8 cellular contexts compared by ENCODE assay signal in the genomic region with DNA sequence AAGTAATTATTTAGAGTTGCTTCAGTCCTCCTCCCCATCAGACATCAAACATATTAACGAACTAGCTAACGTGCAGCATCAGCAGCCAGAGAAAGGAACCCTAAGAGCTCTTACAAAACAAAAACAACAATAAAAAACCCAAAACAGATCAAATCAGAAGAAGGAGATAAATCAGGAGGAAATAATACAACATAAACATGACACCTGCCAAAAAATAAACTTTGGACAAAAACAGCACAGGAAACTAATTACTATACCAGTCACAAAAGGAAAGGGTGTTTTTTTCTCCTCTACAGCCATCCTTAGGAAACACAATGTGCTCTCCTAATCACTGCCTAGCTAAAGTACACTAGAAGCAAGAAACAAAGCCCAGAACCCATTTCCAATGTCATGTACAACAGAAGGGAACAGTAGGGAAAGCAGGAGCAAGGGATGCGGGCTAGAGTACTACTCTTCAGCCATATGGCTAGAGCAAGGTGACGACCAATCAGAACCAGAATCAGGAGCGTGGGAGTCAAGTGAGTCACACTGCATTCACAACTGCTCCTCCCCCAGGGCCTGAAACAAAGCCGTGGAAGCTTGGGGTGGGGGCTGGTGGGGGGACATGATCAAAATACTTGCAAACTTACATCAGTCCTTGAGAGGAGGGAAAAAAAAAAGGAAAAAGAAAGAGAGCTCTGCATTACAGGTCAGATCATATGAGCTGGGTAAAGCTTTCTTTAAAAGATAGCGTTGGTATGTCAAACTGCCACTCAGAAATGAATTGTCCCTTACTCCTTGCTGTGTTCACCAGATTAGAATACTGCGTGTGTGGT.
DNase-seq lines count a peak whose midpoint lies in the region; ATAC-seq and TF ChIP-seq lines count a peak whose summit lies in the region.

No MANE protein-coding gene starts in this region.

- H3K9me3 Mint-ChIP-seq in activated CD8-positive, alpha-beta memory T cell treated with anti-CD3 and anti-CD28 coated beads, Interleukin-2, amount 10 ng/mL, durations not matched to agents 7 days and 5 days (ENCODE audit: low read depth) = no peaks in the 10 kb centered on the region

- H3K4me1 Mint-ChIP-seq in activated CD8-positive, alpha-beta memory T cell treated with anti-CD3 and anti-CD28 coated beads, Interleukin-2, amount 10 ng/mL, durations not matched to agents 7 days and 5 days = peaks cover 13% of the 10 kb centered on the region

- H3K4me3 Mint-ChIP-seq in activated CD8-positive, alpha-beta memory T cell treated with anti-CD3 and anti-CD28 coated beads, Interleukin-2, amount 10 ng/mL, durations not matched to agents 7 days and 5 days = no peak overlapping the region

- peaks cover 2% of the 10 kb centered on the region for H3K36me3 Mint-ChIP-seq in activated CD8-positive, alpha-beta memory T cell treated with anti-CD3 and anti-CD28 coated beads, Interleukin-2, amount 10 ng/mL, durations not matched to agents 7 days and 5 days

- intact Hi-C loops in cardiac septum (cut with DNase I) = no loop called here
- intact Hi-C loops in sigmoid colon (cut with DNase I) = no loop called here

- H3K36me3 ChIP-seq in sigmoid colon = peaks cover 0 to 20% (median 10%) of the 10 kb centered on the region in 4 donors

- no peaks in the 10 kb centered on the region for H3K27me3 ChIP-seq in sigmoid colon

- TF ChIP-seq CTCF in sigmoid colon (IDR thresholded peaks at IDR 0.05) = no peak

- no peak overlapping the region for H3K27ac ChIP-seq in sigmoid colon

- WGBS in sigmoid colon, 2 donors = 73 to 82% methylated on average over 8 of the region's 8 CpGs

- H3K27ac Mint-ChIP-seq in activated CD8-positive, alpha-beta memory T cell treated with anti-CD3 and anti-CD28 coated beads, Interleukin-2, amount 10 ng/mL, durations not matched to agents 7 days and 5 days = no peak overlapping the region

- DNase-seq in activated CD8-positive, alpha-beta memory T cell treated with anti-CD3 and anti-CD28 coated beads for 24 hours = peak; percentile 64
- no peak for DNase-seq in activated CD8-positive, alpha-beta memory T cell treated with anti-CD3 and anti-CD28 coated beads, Interleukin-2, amount 10 ng/mL, durations not matched to agents 7 days and 5 days
- peak; percentile 10 to 13 for DNase-seq in activated CD4-positive, alpha-beta T cell treated with anti-CD3 and anti-CD28 coated beads, Interleukin-2, amount 50 U/mL, for 4 hours
- DNase-seq in cardiac septum (ENCODE audit: low spot score) (peak; percentile 79), sigmoid colon (no peak)
- DNase-seq in stimulated activated CD4-positive, alpha-beta T cell treated with anti-CD3 and anti-CD28 coated beads, Interleukin-15, amount 100 ng/mL, for 24 hours = peak; percentile 55

- CTCF ChIA-PET in activated CD8-positive, alpha-beta memory T cell treated with anti-CD3 and anti-CD28 coated beads, Interleukin-2, amount 10 ng/mL, durations not matched to agents 7 days and 5 days (lab: Charles Lee) = interaction anchor here (0.6 to 2.1 kb wide), 3 partner anchors 13 to 1287 kb away, joined by 3 to 16 read pairs (median 3); a partner anchor contains a TSS

- TF ChIP-seq EP300 in sigmoid colon (IDR thresholded peaks at IDR 0.05) = no peak

- TF ChIP-seq POLR2A in sigmoid colon (IDR thresholded peaks at IDR 0.05) = no peak

- no peaks in the 10 kb centered on the region for H3K9me3 ChIP-seq in sigmoid colon

- no peaks in the 10 kb centered on the region for H3K27me3 Mint-ChIP-seq in activated CD8-positive, alpha-beta memory T cell treated with anti-CD3 and anti-CD28 coated beads, Interleukin-2, amount 10 ng/mL, durations not matched to agents 7 days and 5 days

- ATAC-seq in activated CD8-positive, alpha-beta memory T cell treated with anti-CD3 and anti-CD28 coated beads, Interleukin-2, amount 10 ng/mL, durations not matched to agents 7 days and 5 days = no peak
- ATAC-seq in HG03039 (IDR thresholded peaks at IDR 0.05; ENCODE audit: unreplicated experiment) (no peak), HG03354 (IDR thresholded peaks at IDR 0.05; ENCODE audit: poor library complexity, severe bottlenecking, unreplicated experiment) (no peak)

- peaks cover 0 to 20% (median 19%) of the 10 kb centered on the region in 4 donors for H3K4me1 ChIP-seq in sigmoid colon

- no peak overlapping the region for H3K4me3 ChIP-seq in sigmoid colon

Comparison
In these comparisons a context has a peak if more than half of its experiments do, and no peak if none do; other contexts are left out.
1. DNase-seq: peak in activated CD8-positive, alpha-beta memory T cell treated with anti-CD3 and anti-CD28 coated beads for 24 hours (single experiment), activated CD4-positive, alpha-beta T cell treated with anti-CD3 and anti-CD28 coated beads, Interleukin-2, amount 50 U/mL, for 4 hours (2 of 2), cardiac septum (single experiment) and stimulated activated CD4-positive, alpha-beta T cell treated with anti-CD3 and anti-CD28 coated beads, Interleukin-15, amount 100 ng/mL, for 24 hours (single experiment); none in activated CD8-positive, alpha-beta memory T cell treated with anti-CD3 and anti-CD28 coated beads, Interleukin-2, amount 10 ng/mL, durations not matched to agents 7 days and 5 days (single experiment) and sigmoid colon (single experiment).